In genomic region chr3:111751961-111752360, GRCh38 we compare ENCODE assay signal across 16 cellular contexts.
DNase-seq lines count a peak whose midpoint lies in the region; ATAC-seq and TF ChIP-seq lines count a peak whose summit lies in the region.
"Had no signal": no experiment of that assay in that cellular context is flagged by ENCODE, and none has a peak within 500 bp of the region (broad histone marks: within the 10 kb centered on the region; RNA-seq: fewer than 3 reads in every experiment).

No MANE protein-coding gene starts in this region.

- H3K9me3 ChIP-seq in SK-N-SH: peaks cover under 1% of the 10 kb centered on the region; the same call in 1 of the 2 replicates
- H3K9me3 ChIP-seq in smooth muscle cell (replicated peaks; ENCODE audit: low read depth): no peaks in the 10 kb centered on the region
- H3K9me3 ChIP-seq in thyroid gland: no peaks in the 10 kb centered on the region
- H3K9me3 ChIP-seq: ovary had no signal

- H3K36me3 Mint-ChIP-seq in activated T-cell treated with anti-CD3 and anti-CD28 coated beads, Interleukin-2, amount 50 U/mL, for 4 hours (ENCODE audit: insufficient read depth): no peaks in the 10 kb centered on the region

- peak; percentile 35 for DNase-seq in H7
- no peak for DNase-seq in SK-N-SH
- DNase-seq in fibroblast of villous mesenchyme (ENCODE audit: low read depth): peak; percentile 96
- DNase-seq in smooth muscle cell (lab: John Stamatoyannopoulos, UW; ENCODE audit: unreplicated experiment): no peak
- no peak for DNase-seq in germinal center (ENCODE audit: low spot score)
- no peak for DNase-seq in thyroid gland
- no peak for DNase-seq in activated T-cell treated with anti-CD3 and anti-CD28 coated beads, Interleukin-2, amount 50 U/mL, for 4 hours
- DNase-seq: Calu3; left ventricle myocardium superior; NCI-H2171; ovary; RPMI8226; stimulated activated CD4-positive, alpha-beta T cell treated with anti-CD3 and anti-CD28 coated beads, Interleukin-4, amount 100 ng/mL, for 1 hour; stimulated activated naive CD4-positive, alpha-beta T cell treated with Interleukin-2 at 50 U/mL for 16 hours had no signal

- TF ChIP-seq CTCF in SK-N-SH (IDR thresholded peaks at IDR 0.05): no peak
- TF ChIP-seq CTCF in fibroblast of villous mesenchyme (IDR thresholded peaks at IDR 0.05; ENCODE audit: insufficient read depth, low read depth, low read length): no peak
- TF ChIP-seq CTCF in smooth muscle cell (IDR thresholded peaks at IDR 0.05; ENCODE audit: borderline replicate concordance, insufficient read depth, poor library complexity, severe bottlenecking): no peak
- TF ChIP-seq CTCF in thyroid gland (IDR thresholded peaks at IDR 0.05): no peak

- CTCF ChIA-PET in SK-N-SH (lab: Yijun Ruan, JAX): no interaction called here

- no peak overlapping the region for H3K4me3 Mint-ChIP-seq in activated T-cell treated with anti-CD3 and anti-CD28 coated beads, Interleukin-2, amount 50 U/mL, for 4 hours

- intact Hi-C loops in thyroid gland (cut with DNase I): no loop called here

- H3K4me1 Mint-ChIP-seq in activated T-cell treated with anti-CD3 and anti-CD28 coated beads, Interleukin-2, amount 50 U/mL, for 4 hours (ENCODE audit: low read depth): no peaks in the 10 kb centered on the region

- H3K79me2 ChIP-seq in SK-N-SH (ENCODE audit: insufficient read depth) (no peaks in the 10 kb centered on the region), smooth muscle cell (ENCODE audit: low read depth) (no peaks in the 10 kb centered on the region)

- no peak overlapping the region; the same call in 1 of the 2 replicates for H3K4me2 ChIP-seq in SK-N-SH
- H3K4me2 ChIP-seq in smooth muscle cell: peak overlapping the region; percentile 76

- H3K9ac ChIP-seq in SK-N-SH: no peak overlapping the region
- no peak overlapping the region for H3K9ac ChIP-seq in smooth muscle cell (ENCODE audit: low read depth)

- no peak for TF ChIP-seq POLR2A in thyroid gland (IDR thresholded peaks at IDR 0.05)

- H3K9me3 Mint-ChIP-seq in activated T-cell treated with anti-CD3 and anti-CD28 coated beads, Interleukin-2, amount 50 U/mL, for 4 hours: no peaks in the 10 kb centered on the region

- H3F3A ChIP-seq in SK-N-SH (replicated peaks; ENCODE audit: insufficient read depth): peaks cover 6% of the 10 kb centered on the region
- no peaks in the 10 kb centered on the region for H3F3A ChIP-seq in smooth muscle cell (ENCODE audit: low read depth)

- TF ChIP-seq EP300 in SK-N-SH (IDR thresholded peaks at IDR 0.05; ENCODE audit: borderline replicate concordance in 1 of 2, low read depth in 1 of 2, low read length in 1 of 2): no peak

- H2AFZ ChIP-seq in SK-N-SH (ENCODE audit: low read depth) (0 out of 2 replicates have a peak overlapping the region, but pooled peaks have one; percentile 44), smooth muscle cell (ENCODE audit: low read depth) (no peak overlapping the region)

- ATAC-seq in GM19328 (IDR thresholded peaks at IDR 0.05; ENCODE audit: unreplicated experiment): no peak
- no peak for ATAC-seq in activated T-cell treated with anti-CD3 and anti-CD28 coated beads, Interleukin-2, amount 50 U/mL, for 4 hours
- ATAC-seq: left ventricle myocardium superior had no signal

- POLR2A ChIA-PET in SK-N-SH (lab: Yijun Ruan, JAX): no interaction called here

- no peaks in the 10 kb centered on the region for H3K27me3 Mint-ChIP-seq in activated T-cell treated with anti-CD3 and anti-CD28 coated beads, Interleukin-2, amount 50 U/mL, for 4 hours (ENCODE audit: low read depth)

- peaks cover 0 to 4% of the 10 kb centered on the region in 2 experiments; a peak in 1 of 4 replicates for H3K4me1 ChIP-seq in SK-N-SH (ENCODE audit: control insufficient read depth in 1 of 2, insufficient read depth in 2 of 2, low read depth in 1 of 2, low read length in 1 of 2)
- H3K4me1 ChIP-seq in smooth muscle cell (ENCODE audit: low read depth): peaks cover 20% of the 10 kb centered on the region
- no peaks in the 10 kb centered on the region for H3K4me1 ChIP-seq in thyroid gland

- H3K27ac ChIP-seq in SK-N-SH (ENCODE audit: low read depth in 2 of 2, low read length in 1 of 2) (no peak overlapping the region), smooth muscle cell (ENCODE audit: low read depth) (peak overlapping the region; percentile 85), thyroid gland (no peak overlapping the region)
- H3K27ac ChIP-seq: cardiac muscle cell, ovary had no signal

- H3K4me3 ChIP-seq in H7 (ENCODE audit: insufficient read depth, low read depth, low read length) (no peak overlapping the region), SK-N-SH (ENCODE audit: low read depth in 2 of 2, low read length in 1 of 2) (no peak overlapping the region), fibroblast of villous mesenchyme (ENCODE audit: low read depth, low read length) (no peak overlapping the region), smooth muscle cell (no peak overlapping the region), thyroid gland (replicated peaks in 1 of 3) (no peak overlapping the region)
- H3K4me3 ChIP-seq: cardiac muscle cell, ovary had no signal

- no peak for TF ChIP-seq RAD21 in SK-N-SH (IDR thresholded peaks at IDR 0.05; ENCODE audit: low read length)

- WGBS in SK-N-SH (ENCODE audit: low lambda C conversion rate): 82% methylated on average over 2 of the region's 2 CpGs
- WGBS in smooth muscle cell (ENCODE audit: low lambda C conversion rate): 26% methylated on average over 2 of the region's 2 CpGs
- 88 to 91% methylated on average over 2 of the region's 2 CpGs for WGBS in thyroid gland, 2 donors

- no peaks in the 10 kb centered on the region for H3K9me2 ChIP-seq in SK-N-SH

- H4K20me1 ChIP-seq in SK-N-SH (ENCODE audit: insufficient read depth) (no peaks in the 10 kb centered on the region), smooth muscle cell (ENCODE audit: low read depth) (no peaks in the 10 kb centered on the region)

- H3K36me3 ChIP-seq in H7 (replicated peaks; ENCODE audit: control insufficient read depth, insufficient read depth, low read length) (no peaks in the 10 kb centered on the region), SK-N-SH (replicated peaks in 1 of 2; ENCODE audit: control insufficient read depth in 1 of 2, insufficient read depth in 2 of 2, low read length in 1 of 2) (no peaks in the 10 kb centered on the region), smooth muscle cell (ENCODE audit: low read depth) (no peaks in the 10 kb centered on the region), thyroid gland (no peaks in the 10 kb centered on the region)
- H3K36me3 ChIP-seq: cardiac muscle cell, ovary had no signal

- H3K27me3 ChIP-seq in H7 (ENCODE audit: control insufficient read depth, insufficient read depth, low read length) (no peaks in the 10 kb centered on the region), SK-N-SH (ENCODE audit: insufficient read depth) (no peaks in the 10 kb centered on the region), smooth muscle cell (ENCODE audit: low read depth) (no peaks in the 10 kb centered on the region), thyroid gland (no peaks in the 10 kb centered on the region)
- H3K27me3 ChIP-seq: cardiac muscle cell, ovary had no signal

TF ChIP-seq in SK-N-SH, 30 proteins besides CTCF, POLR2A, EP300 and RAD21:
- TF ChIP-seq USF2 (IDR thresholded peaks at IDR 0.05; ENCODE audit: borderline replicate concordance, low read depth, low read length) (no peak), USF1 (IDR thresholded peaks at IDR 0.05; ENCODE audit: borderline replicate concordance, low read depth) (no peak), TCF12 (IDR thresholded peaks at IDR 0.05) (peak; percentile 19; the same call in 1 of the 2 replicates), ELF1 (IDR thresholded peaks at IDR 0.05) (no peak), TEAD4 (IDR thresholded peaks at IDR 0.05; ENCODE audit: borderline replicate concordance, insufficient read depth) (no peak), FOXM1 (IDR thresholded peaks at IDR 0.05; ENCODE audit: low read depth) (no peak), MEF2A (IDR thresholded peaks at IDR 0.05; ENCODE audit: borderline replicate concordance, low read depth) (no peak), GABPA (IDR thresholded peaks at IDR 0.05; ENCODE audit: low read depth) (no peak), FOSL2 (IDR thresholded peaks at IDR 0.05; ENCODE audit: borderline replicate concordance, low read depth) (no peak)

Comparison
In these comparisons a context has a peak if more than half of its experiments do, and no peak if none do; other contexts are left out.
1. DNase-seq: peak in H7 (single experiment) and fibroblast of villous mesenchyme (single experiment); none in SK-N-SH (single experiment), smooth muscle cell (single experiment), germinal center (single experiment), thyroid gland (0 of 2) and activated T-cell treated with anti-CD3 and anti-CD28 coated beads, Interleukin-2, amount 50 U/mL, for 4 hours (single experiment).